In the genomic region with DNA sequence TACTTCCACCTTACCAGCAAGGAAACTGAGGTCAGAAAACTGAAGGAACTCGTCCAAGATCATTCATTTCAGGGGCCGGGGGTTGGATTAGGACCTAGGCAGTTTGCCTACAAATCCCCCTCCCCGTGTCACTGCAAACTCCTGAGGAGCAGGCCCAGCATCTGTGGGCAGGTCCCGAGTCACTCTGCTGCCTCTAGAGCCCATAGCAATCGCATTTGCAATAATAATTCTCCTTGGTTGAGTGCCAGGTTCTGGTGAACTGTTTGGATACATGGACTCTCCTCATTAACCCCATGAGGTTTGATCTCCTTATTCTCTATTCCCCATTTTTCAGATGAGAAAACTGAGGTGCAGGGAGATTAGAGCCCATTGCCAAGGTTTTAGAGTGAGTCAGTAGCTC, we compare ENCODE assay signal across 8 cellular contexts. TPM values are rescaled to one million over a fixed set of nuclear protein-coding genes. Genes with fewer than 3 reads are reported as not detected.
DNase-seq lines count a peak whose midpoint lies in the region; ATAC-seq and TF ChIP-seq lines count a peak whose summit lies in the region.

No MANE protein-coding gene starts in this region.

- peak overlapping the region; percentile 91 for H3K9ac ChIP-seq in BLaER1
- H3K9ac ChIP-seq in HUES64 (ENCODE audit: low read depth, low read length) = peak overlapping the region; percentile 79

- peak overlapping the region; percentile 93 for H3K4me2 ChIP-seq in BLaER1

- H3K36me3 ChIP-seq in BLaER1 (peaks cover 53% of the 10 kb centered on the region), HUES64 (ENCODE audit: insufficient read depth, low read length) (peaks cover 30% of the 10 kb centered on the region), transverse colon (peaks cover 0 to 7% (median under 1%) of the 10 kb centered on the region in 4 donors), body of pancreas (replicated peaks in 1 of 2; ENCODE audit: insufficient read depth in 1 of 2, low read depth in 2 of 2) (peaks cover 0 to 3% of the 10 kb centered on the region in 2 donors)

- ATAC-seq in left colon = no peak
- ATAC-seq in body of pancreas = no peak

- DNase-seq in amniotic epithelial cell (ENCODE audit: low read depth) (peak; percentile 11), kidney glomerular epithelial cell (lab: John Stamatoyannopoulos, UW) (peak; percentile 35), transverse colon (no peak), left colon (no peak), body of pancreas (no peak)
- DNase-seq in stimulated activated CD4-positive, alpha-beta T cell treated with anti-CD3 and anti-CD28 coated beads, Interleukin-15, amount 100 ng/mL, for 24 hours = no peak

- TF ChIP-seq EP300 in transverse colon (IDR thresholded peaks at IDR 0.05; ENCODE audit: low read depth) = no peak

- H3K27ac ChIP-seq in BLaER1 = peak overlapping the region; percentile 85
- no peak overlapping the region for H3K27ac ChIP-seq in HUES64 (ENCODE audit: low read depth, low read length)
- peak overlapping the region in 1 of 4 donors; percentile 89 for H3K27ac ChIP-seq in transverse colon
- H3K27ac ChIP-seq in body of pancreas = no peak overlapping the region

- H3K4me1 ChIP-seq in BLaER1 = peaks cover 19% of the 10 kb centered on the region
- H3K4me1 ChIP-seq in HUES64 (ENCODE audit: insufficient read depth, low read length) = no peaks in the 10 kb centered on the region
- peaks cover 8 to 13% (median 10%) of the 10 kb centered on the region in 4 donors for H3K4me1 ChIP-seq in transverse colon
- H3K4me1 ChIP-seq in body of pancreas = peaks cover 12% of the 10 kb centered on the region

- intact Hi-C loops in transverse colon (cut with DNase I; ENCODE audit: low total_unique reads) = no loop called here
- intact Hi-C loops in left colon (cut with DNase I, micrococcal nuclease) = no loop called here
- intact Hi-C loops in body of pancreas (cut with DNase I) = no loop called here

- peaks cover 43% of the 10 kb centered on the region for H4K20me1 ChIP-seq in BLaER1

- peak overlapping the region; percentile 96 for H3K4me3 ChIP-seq in BLaER1
- peak overlapping the region; percentile 92 for H3K4me3 ChIP-seq in HUES64 (ENCODE audit: low read length)
- H3K4me3 ChIP-seq in transverse colon = peak overlapping the region; percentile 62 to 99 (median 90)
- H3K4me3 ChIP-seq in body of pancreas = peak overlapping the region in 1 of 2 donors; percentile 95

- no peaks in the 10 kb centered on the region for H3K9me3 ChIP-seq in BLaER1
- no peaks in the 10 kb centered on the region for H3K9me3 ChIP-seq in HUES64 (ENCODE audit: insufficient read depth, low read depth, low read length)
- no peaks in the 10 kb centered on the region for H3K9me3 ChIP-seq in transverse colon
- no peaks in the 10 kb centered on the region for H3K9me3 ChIP-seq in body of pancreas

- WGBS in HUES64 = 36% methylated on average over 5 of the region's 5 CpGs
- 2% methylated on average over 5 of the region's 5 CpGs; no CpG with 5 or more reads in 1 of the 2 donors for WGBS in transverse colon (ENCODE audit: low coverage in 1 of 2), 2 donors
- WGBS in body of pancreas, 2 donors = 0 to 2% methylated on average over 1 to 5 of the region's 5 CpGs

- TF ChIP-seq POLR2A in transverse colon (IDR thresholded peaks at IDR 0.05) = no peak
- TF ChIP-seq POLR2A in body of pancreas (IDR thresholded peaks at IDR 0.05) = no peak

- TF ChIP-seq CTCF in transverse colon (IDR thresholded peaks at IDR 0.05) (no peak), body of pancreas (IDR thresholded peaks at IDR 0.05) (no peak)

- in situ Hi-C loops in transverse colon (cut with MboI; ENCODE audit: low pct_ligation_motif_present in 1 of 4, low pct_unique_long_range_greater_than_20kb in 1 of 4, low sequenced_read_pairs in 3 of 4) = no loop called here

- H3K27me3 ChIP-seq in BLaER1 (no peaks in the 10 kb centered on the region), HUES64 (ENCODE audit: insufficient read depth, low read length) (no peaks in the 10 kb centered on the region), transverse colon (no peaks in the 10 kb centered on the region), body of pancreas (no peaks in the 10 kb centered on the region)

RNA-seq across cellular contexts. Expression of a gene that starts 0.9 kb away (rescaled TPM):
- 75.6 TPM for polyA plus RNA-seq in HUES64 (2013, experiment 1 of 2)
- polyA plus RNA-seq in HUES64 (2013, experiment 2 of 2) = 70.8 TPM
- total RNA-seq in transverse colon = 10 to 100 TPM; 22.9 to 82.5 (median 43.7) TPM
- 10 to 100 TPM; 44.3 to 48.2 TPM for total RNA-seq in left colon
- 10 to 100 TPM; 22.7 to 27.0 TPM for total RNA-seq in body of pancreas

RNA-seq across cellular contexts. Expression of a gene that starts 8.3 kb away (rescaled TPM):
- 520 TPM for polyA plus RNA-seq in HUES64 (2013, experiment 1 of 2)
- polyA plus RNA-seq in HUES64 (2013, experiment 2 of 2) = 548 TPM
- total RNA-seq in transverse colon (100 to 1,000 TPM in 3 of 4 donors, 10 to 100 TPM in 1; 61.0 to 563 (median 249) TPM), left colon (100 to 1,000 TPM; 280 to 315 TPM), body of pancreas (100 to 1,000 TPM; 113 to 120 TPM)

RNA-seq across cellular contexts. Expression of a gene that starts 17.1 kb away (rescaled TPM):
- 21.2 TPM for polyA plus RNA-seq in HUES64 (2013, experiment 1 of 2)
- polyA plus RNA-seq in HUES64 (2013, experiment 2 of 2) = 20.5 TPM
- total RNA-seq in transverse colon (100 to 1,000 TPM in 2 of 4 donors, 10 to 100 TPM in 2; 32.9 to 184 (median 83.1) TPM), left colon (10 to 100 TPM; 26.5 to 31.1 TPM), body of pancreas (10 to 100 TPM; 16.1 to 25.4 TPM)

Comparison
In these comparisons a context has a peak if more than half of its experiments do, and no peak if none do; other contexts are left out.
1. DNase-seq: peak in amniotic epithelial cell (single experiment) and kidney glomerular epithelial cell (single experiment); none in transverse colon (single experiment), left colon (0 of 2), stimulated activated CD4-positive, alpha-beta T cell treated with anti-CD3 and anti-CD28 coated beads, Interleukin-15, amount 100 ng/mL, for 24 hours (single experiment) and body of pancreas (0 of 4).